Comparison of ENCODE assay signal across 21 cellular contexts in the genomic region with DNA sequence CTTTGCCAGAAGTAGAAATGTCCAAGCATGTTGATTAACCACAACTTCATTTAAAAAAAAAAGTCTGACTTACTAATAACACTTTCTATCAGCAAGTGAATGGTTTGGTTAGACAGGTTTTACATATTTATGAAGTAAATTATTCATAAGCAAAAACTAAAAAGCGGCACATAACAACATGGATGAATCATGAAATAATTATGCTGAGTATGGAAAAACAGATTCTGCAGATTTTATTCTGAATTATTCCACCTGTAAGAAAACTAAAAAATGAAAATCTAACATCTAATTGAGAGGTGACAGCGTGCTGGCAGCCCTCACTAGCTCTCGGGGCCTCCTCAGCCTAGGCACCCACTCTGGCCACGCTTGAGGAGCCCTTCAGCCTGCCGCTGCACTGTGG.
DNase-seq lines count a peak whose midpoint lies in the region; ATAC-seq and TF ChIP-seq lines count a peak whose summit lies in the region.
"Had no signal": no experiment of that assay in that cellular context is flagged by ENCODE, and none has a peak within 500 bp of the region (broad histone marks: within the 10 kb centered on the region; RNA-seq: fewer than 3 reads in every experiment).

No MANE protein-coding gene starts in this region.

- peaks cover 13 to 45% (median 36%) of the 10 kb centered on the region in 6 donors for H3K9me3 Mint-ChIP-seq in immature natural killer cell

- H3F3A ChIP-seq in SU-DHL-6 (ENCODE audit: insufficient read depth), result 0 out of 2 replicates have a peak, but pooled peaks cover 3% of the 10 kb centered on the region

- H2AK9ac ChIP-seq in IMR-90 (replicated peaks; ENCODE audit: low read depth, low read length, poor library complexity), result no peak overlapping the region

- TF ChIP-seq POLR2A in IMR-90 (IDR thresholded peaks at IDR 0.05; ENCODE audit: low read depth, low read length), result no peak

- H2BK5ac ChIP-seq in IMR-90 (ENCODE audit: low read depth, low read length, poor library complexity, severe bottlenecking), result no peak overlapping the region

- H3K27me3 ChIP-seq in IMR-90 (ENCODE audit: control insufficient read depth, insufficient read depth, low read length) (no peaks in the 10 kb centered on the region), SU-DHL-6 (ENCODE audit: low read length) (no peaks in the 10 kb centered on the region)
- H3K27me3 ChIP-seq: BLaER1 had no signal

- TF ChIP-seq RAD21 in IMR-90 (IDR thresholded peaks at IDR 0.05; ENCODE audit: low read length), result no peak

- no peaks in the 10 kb centered on the region for H3K4me1 ChIP-seq in IMR-90 (ENCODE audit: control insufficient read depth, insufficient read depth, low read length)
- H3K4me1 ChIP-seq: Caco-2 had no signal

- WGBS in IMR-90 (ENCODE audit: extremely low coverage in 2 of 2, insufficient read length in 1 of 2), 2 experiments, result no CpG with 5 or more reads among the region's 5 CpGs

- intact Hi-C loops in IMR-90 (cut with micrococcal nuclease), result no loop called here

- H2BK15ac ChIP-seq in IMR-90 (ENCODE audit: low read depth, low read length), result no peak overlapping the region

- no peak overlapping the region for H2BK120ac ChIP-seq in IMR-90 (ENCODE audit: low read depth, low read length)

- no peaks in the 10 kb centered on the region for H3K79me1 ChIP-seq in IMR-90 (ENCODE audit: low read depth in 1 of 2, low read length in 2 of 2)

- dilution Hi-C loops in IMR-90 (cut with HindIII; ENCODE audit: low sequenced_read_pairs, unreplicated experiment), result no loop called here

- no peak overlapping the region for H3K27ac Mint-ChIP-seq in immature natural killer cell
- H3K27ac Mint-ChIP-seq: B cell; CD4-positive, CD25-positive, alpha-beta regulatory T cell; CD8-positive, alpha-beta T cell had no signal

- ATAC-seq in IMR-90 (ENCODE audit: low read depth), result no peak
- ATAC-seq: CD8-positive, alpha-beta T cell; GM12878; HCT116 had no signal

- H3K9me2 ChIP-seq in SU-DHL-6 (replicated peaks; ENCODE audit: insufficient read depth, low read length), result no peaks in the 10 kb centered on the region

- H3K36me3 ChIP-seq in IMR-90 (ENCODE audit: control insufficient read depth, insufficient read depth, low read length), result no peaks in the 10 kb centered on the region
- H3K36me3 ChIP-seq in SU-DHL-6 (ENCODE audit: low read length), result peaks cover 11% of the 10 kb centered on the region
- H3K36me3 ChIP-seq: BLaER1 had no signal

- no TSS peak for BruUV-seq in IMR-90 (replicated peaks; lab: Mats Ljungman, UMichigan)

- H3K23ac ChIP-seq in IMR-90 (ENCODE audit: low read depth, low read length), result no peak overlapping the region

- H3K27ac ChIP-seq in 22Rv1, result peak overlapping the region; percentile 58; the same call in 1 of the 2 replicates
- no peak overlapping the region for H3K27ac ChIP-seq in IMR-90 (ENCODE audit: insufficient read depth, low read length)
- no peak overlapping the region for H3K27ac ChIP-seq in SU-DHL-6 (ENCODE audit: low read depth, low read length)
- H3K27ac ChIP-seq: BLaER1, C4-2B, GM23248 had no signal

- peaks cover 0 to 3% (median 0%) of the 10 kb centered on the region in 3 donors for H3K36me3 Mint-ChIP-seq in immature natural killer cell
- H3K36me3 Mint-ChIP-seq: CD4-positive, CD25-positive, alpha-beta regulatory T cell; CD8-positive, alpha-beta T cell had no signal

- no peaks in the 10 kb centered on the region for H3K9me1 ChIP-seq in IMR-90 (ENCODE audit: insufficient read depth, low read length)

- H4K20me1 ChIP-seq in IMR-90 (ENCODE audit: insufficient read depth, low read length) (no peaks in the 10 kb centered on the region), SU-DHL-6 (ENCODE audit: low read depth, low read length) (no peaks in the 10 kb centered on the region)
- H4K20me1 ChIP-seq: BLaER1 had no signal

- no peak overlapping the region for H2AFZ ChIP-seq in IMR-90 (replicated peaks; ENCODE audit: low read length, poor library complexity)
- peak overlapping the region; percentile 43 for H2AFZ ChIP-seq in SU-DHL-6 (ENCODE audit: low read depth, low read length, severe bottlenecking)
- H2AFZ ChIP-seq: GM23248 had no signal

- no peak overlapping the region for H3K9ac ChIP-seq in IMR-90 (ENCODE audit: low read depth, low read length)
- H3K9ac ChIP-seq in SU-DHL-6 (ENCODE audit: low read length), result no peak overlapping the region
- H3K9ac ChIP-seq: BLaER1, GM23248 had no signal

- H3K4me2 ChIP-seq in IMR-90 (ENCODE audit: low read depth, low read length) (no peak overlapping the region), SU-DHL-6 (ENCODE audit: low read depth, low read length, poor library complexity, severe bottlenecking) (no peak overlapping the region)
- H3K4me2 ChIP-seq: BLaER1 had no signal

- no peak overlapping the region for H3K18ac ChIP-seq in IMR-90 (ENCODE audit: low read depth, low read length)

- H3K9me3 ChIP-seq in IMR-90 (ENCODE audit: control insufficient read depth, insufficient read depth, low read length) (peaks cover 24% of the 10 kb centered on the region), SU-DHL-6 (ENCODE audit: insufficient read depth, low read length) (peaks cover 7% of the 10 kb centered on the region; the same call in 1 of the 2 replicates)
- H3K9me3 ChIP-seq: Caco-2 had no signal

- H4K91ac ChIP-seq in IMR-90 (ENCODE audit: insufficient read depth, low read depth, low read length), result no peak overlapping the region

- no peak overlapping the region for H3K4ac ChIP-seq in IMR-90 (ENCODE audit: low read depth, low read length)

- no peak overlapping the region for H2BK20ac ChIP-seq in IMR-90 (ENCODE audit: low read depth, low read length)

- no peak overlapping the region for H4K5ac ChIP-seq in IMR-90 (ENCODE audit: low read depth, low read length)

- no peak overlapping the region for H3K4me3 Mint-ChIP-seq in immature natural killer cell
- H3K4me3 Mint-ChIP-seq: B cell; CD4-positive, CD25-positive, alpha-beta regulatory T cell; CD8-positive, alpha-beta T cell had no signal

- peaks cover 0 to 2% (median 0%) of the 10 kb centered on the region in 3 donors for H3K27me3 Mint-ChIP-seq in immature natural killer cell (ENCODE audit: low read depth in 3 of 3)
- H3K27me3 Mint-ChIP-seq: B cell; CD4-positive, CD25-positive, alpha-beta regulatory T cell had no signal

- no peak overlapping the region for H3K14ac ChIP-seq in IMR-90 (replicated peaks; ENCODE audit: low read depth, low read length)

- no peak overlapping the region for H4K8ac ChIP-seq in IMR-90 (ENCODE audit: low read depth in 2 of 2, low read length in 2 of 2)

- no peaks in the 10 kb centered on the region for H3K79me2 ChIP-seq in SU-DHL-6 (ENCODE audit: insufficient read depth, low read length)

- in situ Hi-C loops in IMR-90 (cut with MboI; ENCODE audit: low sequenced_read_pairs), result no loop called here

- DNase-seq in IMR-90 (no peak), epithelial cell of esophagus (ENCODE audit: low read depth) (peak; percentile 4), D341Med (ENCODE audit: low spot score) (no peak), NCI-H526 treated with DMSO at 0.1 percent for 48 hours (lab: John Stamatoyannopoulos, UW) (no peak), immature natural killer cell (no peak)
- DNase-seq: Caco-2; CD4-positive, CD25-positive, alpha-beta regulatory T cell; CD8-positive, alpha-beta T cell; DMS 273 treated with DMSO at 0.1 percent for 48 hours; DMS79; EL; GDM1; GM23248; H7 had no signal

- POLR2A ChIA-PET in IMR-90 (lab: Charles Lee; ENCODE audit: unreplicated experiment), result no interaction called here

- CTCF ChIA-PET in IMR-90 (lab: Yijun Ruan, JAX), result no interaction called here

- H3K56ac ChIP-seq in IMR-90 (ENCODE audit: extremely low read depth, insufficient read depth, low read length), result no peak overlapping the region

- no peak overlapping the region for H3K4me3 ChIP-seq in IMR-90 (ENCODE audit: insufficient read depth, low read depth, low read length)
- no peak overlapping the region for H3K4me3 ChIP-seq in SU-DHL-6 (ENCODE audit: insufficient read depth, low read length, poor library complexity, severe bottlenecking)
- no peak overlapping the region for H3K4me3 ChIP-seq in epithelial cell of esophagus (ENCODE audit: low read length)
- H3K4me3 ChIP-seq: BLaER1, GM12878, GM23248 had no signal

- no peak overlapping the region for H2AK5ac ChIP-seq in IMR-90 (ENCODE audit: low read depth, low read length)

- H3K4me1 Mint-ChIP-seq in immature natural killer cell, result no peaks in the 10 kb centered on the region
- H3K4me1 Mint-ChIP-seq: B cell; CD4-positive, CD25-positive, alpha-beta regulatory T cell had no signal

- TF ChIP-seq CTCF in 22Rv1 (IDR thresholded peaks at IDR 0.05) (no peak), IMR-90 (conservative IDR thresholded peaks at IDR 0.05; ENCODE audit: low read depth, low read length) (no peak), SU-DHL-6 (IDR thresholded peaks at IDR 0.05; ENCODE audit: insufficient read depth, low read length, poor library complexity, severe bottlenecking) (no peak), epithelial cell of esophagus (IDR thresholded peaks at IDR 0.05; ENCODE audit: insufficient read depth, low read depth, low read length, missing control alignments) (no peak)

TF ChIP-seq in IMR-90, 13 proteins besides CTCF, POLR2A, EP300 and RAD21:
- TF ChIP-seq FOS (IDR thresholded peaks at IDR 0.05; ENCODE audit: low read depth, low read length), result no peak
- TF ChIP-seq USF2 (IDR thresholded peaks at IDR 0.05; ENCODE audit: low read depth, low read length), result no peak
- no peak for TF ChIP-seq BHLHE40 (IDR thresholded peaks at IDR 0.05; ENCODE audit: low read depth, low read length)
- peak; percentile 69 for TF ChIP-seq MAFK (IDR thresholded peaks at IDR 0.05; ENCODE audit: low read depth, low read length)
